In genomic region chr17:20073056-20073979, GRCh38 we compare ENCODE assay signal across 9 cellular contexts.
DNase-seq lines count a peak whose midpoint lies in the region; ATAC-seq lines count a peak whose summit lies in the region.
"Had no signal": no experiment of that assay in that cellular context is flagged by ENCODE, and none has a peak within 500 bp of the region (broad histone marks: within the 10 kb centered on the region; RNA-seq: fewer than 3 reads in every experiment).

No MANE protein-coding gene starts in this region.

- DNase-seq in activated CD8-positive, alpha-beta memory T cell treated with anti-CD3 and anti-CD28 coated beads, Interleukin-2, amount 50 U/mL, for 4 hours: peak; percentile 32
- DNase-seq in Right ventricle myocardium superior: peak; percentile 80
- DNase-seq in stimulated activated CD4-positive, alpha-beta T cell treated with anti-CD3 and anti-CD28 coated beads, Interleukin-4, amount 100 ng/mL, for 4 hours: peak; percentile 13 to 14
- no peak for DNase-seq in GM19240 (ENCODE audit: insufficient read length, low spot score)
- DNase-seq in NCI-H345 (lab: John Stamatoyannopoulos, UW): no peak

- ATAC-seq in HG03378 (IDR thresholded peaks at IDR 0.05; ENCODE audit: unreplicated experiment) (peak; percentile 49), Right ventricle myocardium superior (ENCODE audit: poor library complexity) (peak; percentile 94), GM18870 (IDR thresholded peaks at IDR 0.05; ENCODE audit: unreplicated experiment) (no peak)
- ATAC-seq: HCT116 had no signal

- H3K4me3 ChIP-seq in GM08714 (ENCODE audit: low read length): peak overlapping the region; percentile 68; the same call in 1 of the 2 replicates

- intact Hi-C loops in Right ventricle myocardium superior (cut with DNase I): no loop called here

Comparison
In these comparisons a context has a peak if more than half of its experiments do, and no peak if none do; other contexts are left out.
1. DNase-seq: peak in activated CD8-positive, alpha-beta memory T cell treated with anti-CD3 and anti-CD28 coated beads, Interleukin-2, amount 50 U/mL, for 4 hours (single experiment), Right ventricle myocardium superior (single experiment) and stimulated activated CD4-positive, alpha-beta T cell treated with anti-CD3 and anti-CD28 coated beads, Interleukin-4, amount 100 ng/mL, for 4 hours (2 of 2); none in GM19240 (single experiment) and NCI-H345 (single experiment).